In the genomic region with DNA sequence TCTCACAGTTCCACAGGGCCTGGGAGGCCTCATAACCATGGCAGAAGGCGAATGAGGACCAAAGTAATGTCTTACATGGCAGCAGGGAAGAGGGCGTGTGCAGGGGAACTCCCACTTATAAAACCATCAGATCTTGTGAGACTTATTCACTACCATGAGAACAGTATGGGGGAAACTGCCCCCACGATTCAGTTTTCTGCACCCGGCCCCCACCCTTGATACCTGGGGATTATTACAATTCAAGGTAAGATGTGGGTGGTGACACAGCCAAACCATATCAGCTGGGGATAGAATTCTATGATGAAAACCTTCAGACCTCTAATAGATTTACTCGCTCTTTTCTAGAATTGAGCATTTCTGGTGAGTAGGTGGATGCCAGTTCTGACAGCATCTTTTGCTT, we compare ENCODE assay signal across 5 cellular contexts. TPM values are rescaled to one million over a fixed set of nuclear protein-coding genes. Genes with fewer than 3 reads are reported as not detected.
"Had no signal": no experiment of that assay in that cellular context is flagged by ENCODE, and none has a peak within 500 bp of the region (broad histone marks: within the 10 kb centered on the region; RNA-seq: fewer than 3 reads in every experiment).

No MANE protein-coding gene starts in this region.

RNA-seq across cellular contexts. Expression of a gene that starts 6.8 kb away (rescaled TPM):
- total RNA-seq: GM23248, GM23338, H4, H7 had no signal
- polyA plus RNA-seq: GM23248, GM23338 had no signal

RNA-seq across cellular contexts. Expression of a gene that starts 17.7 kb away (rescaled TPM):
- total RNA-seq: H4, H7, H9 had no signal
